Comparison of ENCODE assay signal across 21 cellular contexts in genomic region chr17:44990994-44991393, GRCh38. TPM values are rescaled to one million over a fixed set of nuclear protein-coding genes. Genes with fewer than 3 reads are reported as not detected.
DNase-seq lines count a peak whose midpoint lies in the region; ATAC-seq and TF ChIP-seq lines count a peak whose summit lies in the region.
"Had no signal": no experiment of that assay in that cellular context is flagged by ENCODE, and none has a peak within 500 bp of the region (broad histone marks: within the 10 kb centered on the region; RNA-seq: fewer than 3 reads in every experiment).

No MANE protein-coding gene starts in this region.

- no peak overlapping the region for H3K4me3 Mint-ChIP-seq in progenitor cell of endocrine pancreas (ENCODE audit: low read depth)
- H3K4me3 Mint-ChIP-seq: B cell; CD4-positive, CD25-positive, alpha-beta regulatory T cell had no signal

- H3K9me3 Mint-ChIP-seq in progenitor cell of endocrine pancreas (ENCODE audit: low read depth) = no peaks in the 10 kb centered on the region
- H3K9me3 Mint-ChIP-seq in activated naive CD4-positive, alpha-beta T cell treated with anti-CD3 and anti-CD28 coated beads, Interleukin-2, amount 50 U/mL, for 72 hours = no peaks in the 10 kb centered on the region

- H3K9me3 ChIP-seq in WERI-Rb-1 (ENCODE audit: severe bottlenecking) = no peaks in the 10 kb centered on the region

- no peak for TF ChIP-seq CTCF in WERI-Rb-1 (IDR thresholded peaks at IDR 0.05; ENCODE audit: low read depth, low read length)
- TF ChIP-seq CTCF in progenitor cell of endocrine pancreas (IDR thresholded peaks at IDR 0.05; ENCODE audit: unreplicated experiment) = no peak

- H3K27me3 ChIP-seq in WERI-Rb-1 (ENCODE audit: insufficient read depth, low read depth, severe bottlenecking) = no peaks in the 10 kb centered on the region

- H3K27ac ChIP-seq in WERI-Rb-1 = no peak overlapping the region
- H3K27ac ChIP-seq: 22Rv1, HL-60 had no signal

- ATAC-seq in activated naive CD4-positive, alpha-beta T cell treated with anti-CD3 and anti-CD28 coated beads, Interleukin-2, amount 50 U/mL, for 72 hours = no peak

- peaks cover 23% of the 10 kb centered on the region for H3K27me3 Mint-ChIP-seq in progenitor cell of endocrine pancreas

- H3K36me3 ChIP-seq in WERI-Rb-1 = no peaks in the 10 kb centered on the region

- H3K36me3 Mint-ChIP-seq in progenitor cell of endocrine pancreas (ENCODE audit: insufficient read depth) = no peaks in the 10 kb centered on the region
- H3K36me3 Mint-ChIP-seq in activated naive CD4-positive, alpha-beta T cell treated with anti-CD3 and anti-CD28 coated beads, Interleukin-2, amount 50 U/mL, for 72 hours = no peaks in the 10 kb centered on the region
- H3K36me3 Mint-ChIP-seq: CD4-positive, CD25-positive, alpha-beta regulatory T cell had no signal

- peak overlapping the region; percentile 7 for H3K27ac Mint-ChIP-seq in progenitor cell of endocrine pancreas
- no peak overlapping the region for H3K27ac Mint-ChIP-seq in activated naive CD4-positive, alpha-beta T cell treated with anti-CD3 and anti-CD28 coated beads, Interleukin-2, amount 50 U/mL, for 72 hours
- H3K27ac Mint-ChIP-seq: B cell; CD4-positive, CD25-positive, alpha-beta regulatory T cell had no signal

- H3K4me1 Mint-ChIP-seq in progenitor cell of endocrine pancreas (ENCODE audit: low read depth) = peaks cover 34% of the 10 kb centered on the region

- H3K4me3 ChIP-seq in WERI-Rb-1 (ENCODE audit: low read depth, low read length) = no peak overlapping the region

- peak; percentile 56 for DNase-seq in DMS53 (lab: John Stamatoyannopoulos, UW)
- DNase-seq in DMS53 treated with DMSO at 0.1 percent for 48 hours (lab: John Stamatoyannopoulos, UW; ENCODE audit: unreplicated experiment) = no peak
- peak; percentile 75 for DNase-seq in NCI-H2171 treated with DMSO at 0.1 percent for 48 hours (lab: John Stamatoyannopoulos, UW)
- peak; percentile 47 for DNase-seq in WERI-Rb-1
- no peak for DNase-seq in progenitor cell of endocrine pancreas (ENCODE audit: low spot score, unreplicated experiment)
- DNase-seq in activated naive CD4-positive, alpha-beta T cell treated with anti-CD3 and anti-CD28 coated beads, Interleukin-2, amount 50 U/mL, for 72 hours (ENCODE audit: low spot score in 2 of 2) = no peak
- no peak for DNase-seq in NCI-H1105 treated with DMSO at 0.1 percent for 48 hours (lab: John Stamatoyannopoulos, UW)
- no peak for DNase-seq in NCI-H2081 treated with DMSO at 0.1 percent for 48 hours (lab: John Stamatoyannopoulos, UW)
- DNase-seq: CD4-positive, CD25-positive, alpha-beta regulatory T cell; DND-41; GF-D8; HCEC 1CT; NCI-H187; NCI-H446 treated with DMSO at 0.1 percent for 48 hours; NK-92 treated with Interleukin-12 subunit alpha and Interleukin-12 subunit beta, amount 100 ng/mL, for 24 hours; RPMI8226; SIG-M5 had no signal

RNA-seq across cellular contexts. Expression of gene C1QL1, which starts 22.9 kb away (rescaled TPM):
- 36.2 and 37.0 TPM in 2 replicates for total RNA-seq in progenitor cell of endocrine pancreas
- total RNA-seq in activated naive CD4-positive, alpha-beta T cell treated with anti-CD3 and anti-CD28 coated beads, Interleukin-2, amount 50 U/mL, for 72 hours = under 1 TPM in 1 of 2 donors, not detected in 1; 0.18 TPM
- total RNA-seq: B cell; CD4-positive, CD25-positive, alpha-beta regulatory T cell; OCI-LY7 had no signal

RNA-seq across cellular contexts. Expression of gene KIF18B, which starts 43.4 kb away (rescaled TPM):
- total RNA-seq in progenitor cell of endocrine pancreas = 27.7 and 32.2 TPM in 2 replicates
- total RNA-seq in activated naive CD4-positive, alpha-beta T cell treated with anti-CD3 and anti-CD28 coated beads, Interleukin-2, amount 50 U/mL, for 72 hours = 10 to 100 TPM; 49.8 to 90.8 TPM

Comparison
In these comparisons a context has a peak if more than half of its experiments do, and no peak if none do; other contexts are left out.
1. DNase-seq: peak in DMS53 (single experiment), NCI-H2171 treated with DMSO at 0.1 percent for 48 hours (single experiment) and WERI-Rb-1 (single experiment); none in DMS53 treated with DMSO at 0.1 percent for 48 hours (single experiment), progenitor cell of endocrine pancreas (single experiment), activated naive CD4-positive, alpha-beta T cell treated with anti-CD3 and anti-CD28 coated beads, Interleukin-2, amount 50 U/mL, for 72 hours (0 of 2), NCI-H1105 treated with DMSO at 0.1 percent for 48 hours (single experiment) and NCI-H2081 treated with DMSO at 0.1 percent for 48 hours (single experiment).
2. RNA of gene C1QL1, which starts 22.9 kb away (total RNA-seq): 36.2 to 37.0 TPM in progenitor cell of endocrine pancreas; 0.18 TPM in activated naive CD4-positive, alpha-beta T cell treated with anti-CD3 and anti-CD28 coated beads, Interleukin-2, amount 50 U/mL, for 72 hours; every median in the first group is over 10 times any median in the second.